In the genomic region with DNA sequence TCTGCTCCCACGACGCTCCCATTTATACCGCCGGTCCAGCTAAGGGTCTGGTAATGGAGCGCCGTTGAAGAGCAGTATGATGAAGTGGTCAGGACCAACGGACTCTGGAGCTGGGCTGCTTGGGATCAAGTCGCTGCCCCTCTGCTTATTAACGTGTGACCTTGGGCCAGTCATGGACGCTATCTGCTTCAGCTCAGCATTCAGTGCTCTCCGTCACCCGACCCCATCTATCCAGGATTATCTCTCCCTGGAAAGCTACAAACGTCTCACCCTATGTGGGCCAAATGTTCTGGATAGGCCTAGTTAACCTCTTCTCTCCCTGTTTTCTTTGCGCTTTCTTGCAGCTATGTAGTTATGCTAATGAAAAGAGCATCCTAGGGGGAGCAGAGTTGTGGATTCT, we compare ENCODE assay signal across 9 cellular contexts. TPM values are rescaled to one million over a fixed set of nuclear protein-coding genes. Genes with fewer than 3 reads are reported as not detected.
DNase-seq lines count a peak whose midpoint lies in the region; ATAC-seq and TF ChIP-seq lines count a peak whose summit lies in the region.
"Had no signal": no experiment of that assay in that cellular context is flagged by ENCODE, and none has a peak within 500 bp of the region (broad histone marks: within the 10 kb centered on the region; RNA-seq: fewer than 3 reads in every experiment).

No MANE protein-coding gene starts in this region.

- no peak for TF ChIP-seq POLR2A in uterus (IDR thresholded peaks at IDR 0.05)

- TSS peak; percentile 38 for BruUV-seq in MCF 10A (replicated peaks; lab: Mats Ljungman, UMichigan)

- no peaks in the 10 kb centered on the region for H3K27me3 Mint-ChIP-seq in IgD-negative memory B cell
- H3K27me3 Mint-ChIP-seq in MCF 10A (ENCODE audit: insufficient read depth, unreplicated experiment): no peaks in the 10 kb centered on the region

- H3K4me1 Mint-ChIP-seq in IgD-negative memory B cell: peaks cover 8 to 26% (median 23%) of the 10 kb centered on the region in 3 donors
- peaks cover 13% of the 10 kb centered on the region for H3K4me1 Mint-ChIP-seq in MCF 10A (ENCODE audit: insufficient read depth, unreplicated experiment)

- DNase-seq in D341Med (ENCODE audit: low spot score) (peak; percentile 28), MCF 10A (ENCODE audit: unreplicated experiment) (no peak), lung (ENCODE audit: low spot score) (no peak), uterus (no peak), H4 (ENCODE audit: low spot score) (no peak), GM19240 (ENCODE audit: insufficient read length, low spot score) (no peak)

- peak overlapping the region; percentile 71 for H3K4me3 ChIP-seq in lung
- H3K4me3 ChIP-seq in uterus: peak overlapping the region; percentile 78 to 97

- ATAC-seq in lung (ENCODE audit: insufficient read depth, low FRiP score) (peak; percentile 2), HG03457 (IDR thresholded peaks at IDR 0.05; ENCODE audit: unreplicated experiment) (no peak)

- H3K9me3 ChIP-seq in lung (ENCODE audit: control insufficient read depth in 2 of 2, insufficient read depth in 1 of 2, low read length in 1 of 2): no peaks in the 10 kb centered on the region
- no peaks in the 10 kb centered on the region for H3K9me3 ChIP-seq in uterus

- H3K27me3 ChIP-seq in lung (ENCODE audit: control insufficient read depth, insufficient read depth) (no peaks in the 10 kb centered on the region), uterus (no peaks in the 10 kb centered on the region)

- CTCF ChIA-PET in MCF 10A (lab: Yijun Ruan, JAX): interaction anchor here (0.6 to 2.3 kb wide), 9 partner anchors 9 to 991 kb away, joined by 3 to 11 read pairs (median 6); no protein-coding TSS in a partner anchor

- H3K36me3 Mint-ChIP-seq in IgD-negative memory B cell (peaks cover 11% of the 10 kb centered on the region), MCF 10A (ENCODE audit: insufficient read depth, unreplicated experiment) (peaks cover 6% of the 10 kb centered on the region)

- H3K27ac Mint-ChIP-seq in IgD-negative memory B cell: peak overlapping the region; percentile 9 to 94 (median 59)
- peak overlapping the region; percentile 80 for H3K27ac Mint-ChIP-seq in MCF 10A (ENCODE audit: low read depth, unreplicated experiment)

- TF ChIP-seq CTCF in MCF 10A (IDR thresholded peaks at IDR 0.05; ENCODE audit: unreplicated experiment): no peak
- TF ChIP-seq CTCF in lung (IDR thresholded peaks at IDR 0.05; ENCODE audit: control extremely low read depth, extremely low read depth): no peak
- no peak for TF ChIP-seq CTCF in uterus (IDR thresholded peaks at IDR 0.05)

- peak overlapping the region; percentile 89 to 99 (median 99) for H3K4me3 Mint-ChIP-seq in IgD-negative memory B cell
- H3K4me3 Mint-ChIP-seq in MCF 10A (ENCODE audit: unreplicated experiment): peak overlapping the region; percentile 99

- POLR2A ChIA-PET in MCF 10A (lab: Yijun Ruan, JAX): interaction anchor here (0.6 to 1.7 kb wide), 4 partner anchors 9 to 221 kb away, joined by 3 read pairs; no protein-coding TSS in a partner anchor

- no peaks in the 10 kb centered on the region for H3K9me3 Mint-ChIP-seq in IgD-negative memory B cell
- H3K9me3 Mint-ChIP-seq in MCF 10A (ENCODE audit: unreplicated experiment): no peaks in the 10 kb centered on the region

- H3K36me3 ChIP-seq in lung (ENCODE audit: control insufficient read depth in 2 of 2, insufficient read depth in 2 of 2, low read length in 2 of 2): no peaks in the 10 kb centered on the region
- no peaks in the 10 kb centered on the region for H3K36me3 ChIP-seq in uterus

- intact Hi-C loops in MCF 10A (cut with micrococcal nuclease): no loop called here
- intact Hi-C loops in uterus (cut with DNase I; ENCODE audit: low total_unique reads): no loop called here

- 10 to 11% methylated on average over 14 of the region's 14 CpGs for WGBS in lung, 2 donors

- no peak overlapping the region for H3K27ac ChIP-seq in lung (ENCODE audit: low read depth in 1 of 2, low read length in 1 of 2)
- H3K27ac ChIP-seq in uterus: peak overlapping the region in 1 of 2 donors; percentile 60

- H3K4me1 ChIP-seq in lung (ENCODE audit: control insufficient read depth in 2 of 2, insufficient read depth in 2 of 2, low read length in 2 of 2) (peaks cover 0 to 8% of the 10 kb centered on the region in 2 donors), uterus (peaks cover 0 to 7% of the 10 kb centered on the region in 2 donors)

RNA-seq across cellular contexts. Expression of gene MSH2, which starts 0.9 kb away (rescaled TPM):
- polyA plus RNA-seq in IgD-negative memory B cell (18.5 TPM), lung (1 to 10 TPM; 6.4 to 8.1 TPM)
- total RNA-seq in MCF 10A (2022) (7.6 and 8.7 TPM in 2 replicates), lung (10 to 100 TPM; 12.9 to 44.9 TPM), uterus (10 to 100 TPM; 13.5 to 76.7 (median 24.6) TPM)
- 38.0 and 44.1 TPM in 2 replicates for total RNA-seq in H4 (2014; rRNA removed; shearing (Covaris generic))

RNA-seq across cellular contexts. Expression of gene EPCAM, which starts 34.7 kb away (rescaled TPM):
- polyA plus RNA-seq in IgD-negative memory B cell (not detected), lung (100 to 1,000 TPM in 1 of 2 donors, 10 to 100 TPM in 1; 99.2 to 150 TPM)
- total RNA-seq in MCF 10A (2022) (4.3 and 8.0 TPM in 2 replicates), lung (100 to 1,000 TPM; 127 to 216 TPM), uterus (10 to 100 TPM in 1 of 4 donors, 1 to 10 TPM in 1, under 1 TPM in 1, not detected in 1; 0.59 to 35.7 (median 1.0) TPM)
- not detected in 2 replicates for total RNA-seq in H4 (2014; rRNA removed; shearing (Covaris generic))
- total RNA-seq: T-helper 1 cell treated with Interleukin-12 subunit alpha and Interleukin-12 subunit beta and Interleukin-4 antibody, amounts not matched to agents 30 ng/mL and 1 ng/mL, for 36 hours had no signal
